Comparison of ENCODE assay signal across 1 cellular context in the genomic region with DNA sequence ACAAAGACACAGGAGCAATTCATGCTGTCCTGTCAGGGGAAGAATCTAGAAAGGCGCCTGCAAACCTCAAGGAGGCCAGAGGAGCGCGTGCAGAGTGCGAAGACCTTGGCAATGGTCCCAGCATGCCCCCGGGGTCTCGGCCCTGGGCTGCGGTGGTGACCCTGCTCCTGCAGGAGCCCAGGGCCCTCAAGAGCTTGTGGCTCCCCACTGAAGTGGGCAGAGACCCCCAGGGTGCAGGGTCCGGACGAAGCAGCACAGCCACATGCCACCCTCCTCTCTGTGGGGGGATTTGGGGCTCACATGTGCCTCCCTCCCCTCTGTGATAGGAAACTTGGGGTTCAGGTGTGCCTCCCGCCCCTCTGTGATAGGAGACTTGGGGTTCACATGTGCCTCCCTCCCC.
A peak's percentile ranks its signal among the peaks of the same experiment; 100 is the strongest.
TF ChIP-seq lines count a peak whose summit lies in the region.

No MANE protein-coding gene starts in this region.

TF ChIP-seq in K562, 482 proteins besides CTCF, POLR2A, EP300 and RAD21:
- TF ChIP-seq POLR2G (IDR thresholded peaks at IDR 0.05; ENCODE audit: low read depth, low read length), result peak; percentile 12; the same call in 1 of the 2 replicates
- TF ChIP-seq CBFB (CRISPR knock-in tag; IDR thresholded peaks at IDR 0.05), result no peak
- no peak for TF ChIP-seq ADNP (tag; IDR thresholded peaks at IDR 0.05)
- TF ChIP-seq PHB (CRISPR knock-in tag; IDR thresholded peaks at IDR 0.05), result no peak
- no peak for TF ChIP-seq ZKSCAN1 (IDR thresholded peaks at IDR 0.05; ENCODE audit: low read depth, low read length)
